ENCODE assay signal across 22 cellular contexts in the genomic region with DNA sequence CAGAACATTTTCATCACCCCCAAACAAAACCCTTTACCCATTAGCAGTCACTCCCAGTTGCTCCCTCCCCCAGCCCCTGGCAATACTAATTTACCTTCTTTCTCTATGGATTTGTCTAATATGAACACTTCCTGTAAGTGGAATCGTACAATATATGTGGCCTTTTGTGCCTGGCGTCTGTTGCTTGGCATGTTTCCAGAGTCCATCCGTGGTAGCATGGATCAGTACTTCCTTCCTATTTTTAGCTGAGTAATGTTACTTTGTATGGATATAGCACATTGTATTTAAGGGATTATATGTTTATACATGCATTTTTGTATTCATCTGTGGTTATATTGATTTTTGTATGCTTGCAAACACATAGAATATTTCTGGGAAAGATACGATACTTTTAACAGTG. TPM values are rescaled to one million over a fixed set of nuclear protein-coding genes. Genes with fewer than 3 reads are reported as not detected.
"Had no signal": no experiment of that assay in that cellular context is flagged by ENCODE, and none has a peak within 500 bp of the region (broad histone marks: within the 10 kb centered on the region; RNA-seq: fewer than 3 reads in every experiment).

No MANE protein-coding gene starts in this region.

- H3K4me1 ChIP-seq: heart left ventricle, psoas muscle, right lobe of liver, tibial artery, upper lobe of left lung, uterus had no signal

- DNase-seq: erythroblast; hippocampal formation; kidney glomerular epithelial cell; mammary epithelial cell; naive thymus-derived CD4-positive, alpha-beta T cell; nephron progenitor cell; psoas muscle; retina; right lobe of liver; stimulated activated CD4-positive, alpha-beta T cell treated with anti-CD3 and anti-CD28 coated beads, Interleukin-4, amount 100 ng/mL, for 1 hour; tibial artery; upper lobe of left lung; uterus had no signal

- H3K27me3 Mint-ChIP-seq: naive thymus-derived CD4-positive, alpha-beta T cell; stimulated activated memory B cell treated with anti-CD40 and anti-IgM and Interleukin-4, amounts not matched to agents 10 μg/mL and 1 μg/mL and 100 μg/mL, for 72 hours; stimulated activated naive CD8-positive, alpha-beta T cell treated with anti-CD3 and anti-CD28 coated beads, Interleukin-15, Interleukin-2, amounts not matched to agents 100 ng/mL and 50 ng/mL, for 24 hours had no signal

- H3K27ac ChIP-seq: heart left ventricle, psoas muscle, right lobe of liver, tibial artery, upper lobe of left lung, uterus had no signal

- H3K4me3 Mint-ChIP-seq: naive thymus-derived CD4-positive, alpha-beta T cell; nephron progenitor cell; stimulated activated memory B cell treated with anti-CD40 and anti-IgM and Interleukin-4, amounts not matched to agents 10 μg/mL and 1 μg/mL and 100 μg/mL, for 72 hours; stimulated activated naive CD8-positive, alpha-beta T cell treated with anti-CD3 and anti-CD28 coated beads, Interleukin-15, Interleukin-2, amounts not matched to agents 100 ng/mL and 50 ng/mL, for 24 hours had no signal

- H3K27me3 ChIP-seq: right lobe of liver, tibial artery, upper lobe of left lung, uterus had no signal

- H3K9me3 ChIP-seq: heart left ventricle, psoas muscle, tibial artery, upper lobe of left lung, uterus had no signal

- H3K9me3 Mint-ChIP-seq: stimulated activated naive CD8-positive, alpha-beta T cell treated with anti-CD3 and anti-CD28 coated beads, Interleukin-15, Interleukin-2, amounts not matched to agents 100 ng/mL and 50 ng/mL, for 24 hours had no signal

- H3K36me3 ChIP-seq: heart left ventricle, right lobe of liver, tibial artery, upper lobe of left lung, uterus had no signal

- H3K27ac Mint-ChIP-seq: naive thymus-derived CD4-positive, alpha-beta T cell; nephron progenitor cell; stimulated activated memory B cell treated with anti-CD40 and anti-IgM and Interleukin-4, amounts not matched to agents 10 μg/mL and 1 μg/mL and 100 μg/mL, for 72 hours; stimulated activated naive CD8-positive, alpha-beta T cell treated with anti-CD3 and anti-CD28 coated beads, Interleukin-15, Interleukin-2, amounts not matched to agents 100 ng/mL and 50 ng/mL, for 24 hours had no signal

- FAIRE-seq: frontal cortex, islet of Langerhans had no signal

- H3K4me3 ChIP-seq: heart left ventricle, psoas muscle, right lobe of liver, tibial artery, upper lobe of left lung, uterus had no signal

- H3K4me1 Mint-ChIP-seq: naive thymus-derived CD4-positive, alpha-beta T cell; nephron progenitor cell; stimulated activated memory B cell treated with anti-CD40 and anti-IgM and Interleukin-4, amounts not matched to agents 10 μg/mL and 1 μg/mL and 100 μg/mL, for 72 hours had no signal

- H3K36me3 Mint-ChIP-seq: stimulated activated memory B cell treated with anti-CD40 and anti-IgM and Interleukin-4, amounts not matched to agents 10 μg/mL and 1 μg/mL and 100 μg/mL, for 72 hours had no signal

- ATAC-seq: heart left ventricle; naive thymus-derived CD4-positive, alpha-beta T cell; psoas muscle; right lobe of liver; stimulated activated memory B cell treated with anti-CD40 and anti-IgM and Interleukin-4, amounts not matched to agents 10 μg/mL and 1 μg/mL and 100 μg/mL, for 72 hours had no signal

RNA-seq across cellular contexts. Expression of a gene that starts 48.2 kb away (rescaled TPM):
- total RNA-seq: glomerular endothelial cell, mammary epithelial cell, mesenteric fat pad, omental fat pad, right lobe of liver had no signal
- polyA plus RNA-seq: liver, mammary epithelial cell had no signal
